30 cellular contexts compared by ENCODE assay signal in the genomic region with DNA sequence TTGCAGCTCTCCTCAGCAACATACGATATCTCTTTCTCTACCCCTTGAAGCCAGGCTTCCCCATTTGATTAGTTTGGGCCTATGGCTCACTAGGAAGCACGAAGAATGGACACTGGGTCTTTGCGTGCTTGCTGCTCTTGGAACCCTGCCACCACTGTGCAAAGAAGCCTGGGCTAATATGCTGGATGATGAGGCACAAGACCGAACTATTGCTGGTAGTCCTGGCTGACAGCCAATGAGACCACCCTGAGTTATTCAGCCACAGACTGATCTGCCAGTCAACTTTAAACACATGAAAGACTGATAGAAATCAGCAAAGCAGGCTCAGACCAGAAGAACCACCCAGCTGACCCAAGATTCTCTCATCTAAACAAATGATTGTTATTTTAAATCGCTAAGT.
"Had no signal": no experiment of that assay in that cellular context is flagged by ENCODE, and none has a peak within 500 bp of the region (broad histone marks: within the 10 kb centered on the region; RNA-seq: fewer than 3 reads in every experiment).

No MANE protein-coding gene starts in this region.

- H3K4me3 Mint-ChIP-seq: activated B cell treated with CpG ODN at 0.5 μM for 24 hours; activated CD8-positive, alpha-beta T cell treated with anti-CD3 and anti-CD28 coated beads for 36 hours; activated naive CD4-positive, alpha-beta T cell treated with anti-CD3 and anti-CD28 coated beads, Interleukin-2, amount 50 U/mL, for 24 hours; activated naive CD8-positive, alpha-beta T cell treated with anti-CD3 and anti-CD28 coated beads, Interleukin-2, amount 10 ng/mL, durations not matched to agents 7 days and 5 days; activated T-cell treated with anti-CD3 and anti-CD28 coated beads, Interleukin-2, amount 50 U/mL, for 24 hours had no signal

- H3K9me3 ChIP-seq: ascending aorta, body of pancreas had no signal

- H3K27me3 Mint-ChIP-seq: activated CD8-positive, alpha-beta T cell treated with anti-CD3 and anti-CD28 coated beads for 36 hours; activated naive CD4-positive, alpha-beta T cell treated with anti-CD3 and anti-CD28 coated beads, Interleukin-2, amount 50 U/mL, for 24 hours; activated naive CD8-positive, alpha-beta T cell treated with anti-CD3 and anti-CD28 coated beads, Interleukin-2, amount 10 ng/mL, durations not matched to agents 7 days and 5 days; activated T-cell treated with anti-CD3 and anti-CD28 coated beads, Interleukin-2, amount 50 U/mL, for 24 hours had no signal

- H3K27me3 ChIP-seq: ascending aorta, body of pancreas had no signal

- DNase-seq: activated B cell treated with CpG ODN at 0.5 μM for 24 hours; activated CD4-positive, alpha-beta T cell treated with anti-CD3 and anti-CD28 coated beads for 48 hours; activated CD4-positive, alpha-beta T cell treated with anti-CD3 and anti-CD28 coated beads, Interleukin-2, amount 50 U/mL, for 4 hours; activated CD4-positive, CD25-positive, alpha-beta regulatory T cell treated with anti-CD3 and anti-CD28 coated beads, Interleukin-2, amount 50 U/mL, for 72 hours; activated CD8-positive, alpha-beta T cell treated with anti-CD3 and anti-CD28 coated beads for 36 hours; activated gamma-delta T cell; activated naive CD4-positive, alpha-beta T cell treated with Interleukin-2 at 50 U/mL for 16 hours; activated naive CD8-positive, alpha-beta T cell treated with anti-CD3 and anti-CD28 coated beads, Interleukin-2, amount 10 ng/mL, durations not matched to agents 7 days and 5 days; activated T-cell treated with anti-CD3 and anti-CD28 coated beads, Interleukin-2, amount 50 U/mL, for 24 hours; body of pancreas; central memory CD4-positive, alpha-beta T cell; Karpas-422; KBM-7; NCI-H1105; NCI-H1417 treated with DMSO at 0.1 percent for 48 hours; NCI-H187 treated with DMSO at 0.1 percent for 48 hours; NCI-H2081; NCI-H2171 treated with DMSO at 0.1 percent for 48 hours; NCI-H2227 treated with DMSO at 0.1 percent for 48 hours; NCI-H524 treated with DMSO at 0.1 percent for 48 hours; NCI-H82; SW 1271; T-helper 1 cell; T-helper 2 cell; T-helper 9 cell had no signal

- H3K27ac Mint-ChIP-seq: activated B cell treated with CpG ODN at 0.5 μM for 24 hours; activated CD8-positive, alpha-beta T cell treated with anti-CD3 and anti-CD28 coated beads for 36 hours; activated naive CD4-positive, alpha-beta T cell treated with anti-CD3 and anti-CD28 coated beads, Interleukin-2, amount 50 U/mL, for 24 hours; activated naive CD8-positive, alpha-beta T cell treated with anti-CD3 and anti-CD28 coated beads, Interleukin-2, amount 10 ng/mL, durations not matched to agents 7 days and 5 days; activated T-cell treated with anti-CD3 and anti-CD28 coated beads, Interleukin-2, amount 50 U/mL, for 24 hours; activated T-helper 2 cell treated with anti-CD3 and anti-CD28 coated beads, Interferon-gamma antibody, Interleukin-2, Interleukin-4, amounts not matched to agents 10 μg/mL and 5 μg/mL and 100 μg/mL, durations not matched to agents 14 hours and 24 hours and 36 hours had no signal

- H3K4me1 ChIP-seq: ascending aorta, body of pancreas had no signal

- H3K36me3 ChIP-seq: ascending aorta had no signal

- H3K4me3 ChIP-seq: ascending aorta, body of pancreas had no signal

- H3K9me3 Mint-ChIP-seq: activated B cell treated with CpG ODN at 0.5 μM for 24 hours; activated CD8-positive, alpha-beta T cell treated with anti-CD3 and anti-CD28 coated beads for 36 hours; activated naive CD4-positive, alpha-beta T cell treated with anti-CD3 and anti-CD28 coated beads, Interleukin-2, amount 50 U/mL, for 24 hours; activated naive CD8-positive, alpha-beta T cell treated with anti-CD3 and anti-CD28 coated beads, Interleukin-2, amount 10 ng/mL, durations not matched to agents 7 days and 5 days; activated T-cell treated with anti-CD3 and anti-CD28 coated beads, Interleukin-2, amount 50 U/mL, for 24 hours; activated T-helper 2 cell treated with anti-CD3 and anti-CD28 coated beads, Interferon-gamma antibody, Interleukin-2, Interleukin-4, amounts not matched to agents 10 μg/mL and 5 μg/mL and 100 μg/mL, durations not matched to agents 14 hours and 24 hours and 36 hours had no signal

- H3K36me3 Mint-ChIP-seq: activated naive CD8-positive, alpha-beta T cell treated with anti-CD3 and anti-CD28 coated beads, Interleukin-2, amount 10 ng/mL, durations not matched to agents 7 days and 5 days had no signal

- ATAC-seq: activated CD8-positive, alpha-beta T cell treated with anti-CD3 and anti-CD28 coated beads for 36 hours; body of pancreas; Panc1 had no signal

- H3K27ac ChIP-seq: ascending aorta, body of pancreas, VCaP had no signal

- H3K4me1 Mint-ChIP-seq: activated B cell treated with CpG ODN at 0.5 μM for 24 hours; activated naive CD4-positive, alpha-beta T cell treated with anti-CD3 and anti-CD28 coated beads, Interleukin-2, amount 50 U/mL, for 24 hours; activated naive CD8-positive, alpha-beta T cell treated with anti-CD3 and anti-CD28 coated beads, Interleukin-2, amount 10 ng/mL, durations not matched to agents 7 days and 5 days had no signal
